Comparison of ENCODE assay signal across 2 cellular contexts in genomic region chr18:12383759-12384158, GRCh38.
TF ChIP-seq lines count a peak whose summit lies in the region.

No MANE protein-coding gene starts in this region.

TF ChIP-seq in K562, 482 proteins besides CTCF, POLR2A, EP300 and RAD21:
- TF ChIP-seq KDM1A (IDR thresholded peaks at IDR 0.05): 0 out of 4 replicates have a peak, but pooled peaks have one; percentile 18 to 30

TF ChIP-seq in HepG2, 621 proteins besides CTCF, POLR2A, EP300 and RAD21:
- peak; percentile 55; the same call in 1 of the 2 replicates for TF ChIP-seq ZMYM3 (CRISPR knock-in tag; IDR thresholded peaks at IDR 0.05)
- peak; percentile 83 for TF ChIP-seq ZNF770 (CRISPR knock-in tag; IDR thresholded peaks at IDR 0.05)
